In genomic region chr21:46325073-46325912, GRCh38 we compare ENCODE assay signal across 8 cellular contexts. TPM values are rescaled to one million over a fixed set of nuclear protein-coding genes. Genes with fewer than 3 reads are reported as not detected.
DNase-seq lines count a peak whose midpoint lies in the region; ATAC-seq and TF ChIP-seq lines count a peak whose summit lies in the region.

No MANE protein-coding gene starts in this region.

- peak overlapping the region; percentile 63 for H3K27ac ChIP-seq in muscle layer of duodenum (ENCODE audit: low read length)
- peak overlapping the region; percentile 97 for H3K27ac ChIP-seq in suprapubic skin

- TF ChIP-seq CTCF in BE2C (IDR thresholded peaks at IDR 0.05; ENCODE audit: low read depth, low read length): peak; percentile 40
- peak in 1 of 2 donors; percentile 5 for TF ChIP-seq CTCF in suprapubic skin (IDR thresholded peaks at IDR 0.05)

- peaks cover 42% of the 10 kb centered on the region for H3K36me3 Mint-ChIP-seq in activated CD8-positive, alpha-beta memory T cell treated with anti-CD3 and anti-CD28 coated beads, Interleukin-2, amount 10 ng/mL, durations not matched to agents 7 days and 5 days

- no peaks in the 10 kb centered on the region for H3K27me3 Mint-ChIP-seq in activated CD8-positive, alpha-beta memory T cell treated with anti-CD3 and anti-CD28 coated beads, Interleukin-2, amount 10 ng/mL, durations not matched to agents 7 days and 5 days

- peak overlapping the region; percentile 82 for H3K27ac Mint-ChIP-seq in activated CD8-positive, alpha-beta memory T cell treated with anti-CD3 and anti-CD28 coated beads, Interleukin-2, amount 10 ng/mL, durations not matched to agents 7 days and 5 days

- no peaks in the 10 kb centered on the region for H3K9me3 Mint-ChIP-seq in activated CD8-positive, alpha-beta memory T cell treated with anti-CD3 and anti-CD28 coated beads, Interleukin-2, amount 10 ng/mL, durations not matched to agents 7 days and 5 days (ENCODE audit: low read depth)

- H3K4me1 ChIP-seq in BE2C: no peaks in the 10 kb centered on the region
- peaks cover 6 to 29% of the 10 kb centered on the region in 2 donors for H3K4me1 ChIP-seq in muscle layer of duodenum (ENCODE audit: control insufficient read depth in 1 of 2, insufficient read depth in 2 of 2, low read length in 2 of 2)
- H3K4me1 ChIP-seq in suprapubic skin: peaks cover 30% of the 10 kb centered on the region

- H3K4me3 Mint-ChIP-seq in activated CD8-positive, alpha-beta memory T cell treated with anti-CD3 and anti-CD28 coated beads, Interleukin-2, amount 10 ng/mL, durations not matched to agents 7 days and 5 days: peak overlapping the region; percentile 77

- H3K27me3 ChIP-seq in BE2C (no peaks in the 10 kb centered on the region), muscle layer of duodenum (ENCODE audit: low read depth, low read length) (no peaks in the 10 kb centered on the region), suprapubic skin (no peaks in the 10 kb centered on the region)

- H3K36me3 ChIP-seq in BE2C: peaks cover 18% of the 10 kb centered on the region
- H3K36me3 ChIP-seq in muscle layer of duodenum (ENCODE audit: control insufficient read depth in 1 of 2, insufficient read depth in 2 of 2, low read length in 2 of 2): peaks cover 10 to 13% of the 10 kb centered on the region in 2 donors
- peaks cover 24% of the 10 kb centered on the region for H3K36me3 ChIP-seq in suprapubic skin

- TF ChIP-seq EP300 in suprapubic skin (IDR thresholded peaks at IDR 0.05): no peak

- 8% methylated on average over 28 of the region's 43 CpGs for WGBS in suprapubic skin

- H3K4me3 ChIP-seq in BE2C (ENCODE audit: low read depth, low read length): peak overlapping the region; percentile 85
- peak overlapping the region; percentile 64 to 96 for H3K4me3 ChIP-seq in muscle layer of duodenum (ENCODE audit: low read depth in 1 of 2, low read length in 2 of 2)
- H3K4me3 ChIP-seq in suprapubic skin: peak overlapping the region; percentile 100

- TF ChIP-seq POLR2A in erythroblast (IDR thresholded peaks at IDR 0.05; ENCODE audit: low read length) (peak; percentile 19), suprapubic skin (IDR thresholded peaks at IDR 0.05) (no peak)

- DNase-seq in BE2C: peak; percentile 87
- peak; percentile 36 for DNase-seq in NCI-H345 treated with DMSO at 0.1 percent for 48 hours (lab: John Stamatoyannopoulos, UW; ENCODE audit: unreplicated experiment)
- DNase-seq in activated CD8-positive, alpha-beta memory T cell treated with anti-CD3 and anti-CD28 coated beads, Interleukin-2, amount 10 ng/mL, durations not matched to agents 7 days and 5 days: peak; percentile 61
- peak; percentile 73 to 77 for DNase-seq in erythroblast (lab: John Stamatoyannopoulos, UW)
- DNase-seq in suprapubic skin (ENCODE audit: low spot score in 2 of 2): no peak

- CTCF ChIA-PET in activated CD8-positive, alpha-beta memory T cell treated with anti-CD3 and anti-CD28 coated beads, Interleukin-2, amount 10 ng/mL, durations not matched to agents 7 days and 5 days (lab: Charles Lee): interaction anchor here (0.9 to 1.7 kb wide), 13 partner anchors 12 to 356 kb away, joined by 3 to 12 read pairs (median 3); partner anchors contain the start of genes PRMT2 and YBEY

- peaks cover 31% of the 10 kb centered on the region for H3K4me1 Mint-ChIP-seq in activated CD8-positive, alpha-beta memory T cell treated with anti-CD3 and anti-CD28 coated beads, Interleukin-2, amount 10 ng/mL, durations not matched to agents 7 days and 5 days

- H3K9me3 ChIP-seq in BE2C (no peaks in the 10 kb centered on the region), muscle layer of duodenum (ENCODE audit: control insufficient read depth in 1 of 2, low read length in 2 of 2) (no peaks in the 10 kb centered on the region), suprapubic skin (no peaks in the 10 kb centered on the region)

- ATAC-seq in GM21528 (IDR thresholded peaks at IDR 0.05; ENCODE audit: low FRiP score, unreplicated experiment) (peak; percentile 13), GM21619 (IDR thresholded peaks at IDR 0.05; ENCODE audit: unreplicated experiment) (no peak)
- ATAC-seq in activated CD8-positive, alpha-beta memory T cell treated with anti-CD3 and anti-CD28 coated beads, Interleukin-2, amount 10 ng/mL, durations not matched to agents 7 days and 5 days: peak; percentile 3

RNA-seq across cellular contexts. Expression of gene PCNT, which starts 1.3 kb away (rescaled TPM):
- polyA plus RNA-seq in BE2C (2012; ENCODE audit: insufficient read depth, insufficient read length, low read depth): 32.9 TPM
- 100 to 1,000 TPM in 1 of 2 experiments, 10 to 100 TPM in 1; 89.7 to 104 TPM for total RNA-seq in activated CD8-positive, alpha-beta memory T cell treated with anti-CD3 and anti-CD28 coated beads, Interleukin-2, amount 10 ng/mL, durations not matched to agents 7 days and 5 days
- 10 to 100 TPM; 27.4 to 65.2 (median 47.0) TPM for total RNA-seq in suprapubic skin

RNA-seq across cellular contexts. Expression of gene C21orf58, which starts 1.6 kb away (rescaled TPM):
- polyA plus RNA-seq in BE2C (2012; ENCODE audit: insufficient read depth, insufficient read length, low read depth): 3.7 TPM
- total RNA-seq in activated CD8-positive, alpha-beta memory T cell treated with anti-CD3 and anti-CD28 coated beads, Interleukin-2, amount 10 ng/mL, durations not matched to agents 7 days and 5 days: 10 to 100 TPM; 48.4 to 82.1 TPM
- total RNA-seq in suprapubic skin: 1 to 10 TPM in 3 of 4 donors, under 1 TPM in 1; 0.73 to 9.7 (median 3.5) TPM

RNA-seq across cellular contexts. Expression of gene YBEY, which starts 39.2 kb away (rescaled TPM):
- 8.3 TPM for polyA plus RNA-seq in BE2C (2012; ENCODE audit: insufficient read depth, insufficient read length, low read depth)
- total RNA-seq in activated CD8-positive, alpha-beta memory T cell treated with anti-CD3 and anti-CD28 coated beads, Interleukin-2, amount 10 ng/mL, durations not matched to agents 7 days and 5 days: 1 to 10 TPM; 6.9 to 9.1 TPM
- 10 to 100 TPM; 13.3 to 23.8 (median 18.8) TPM for total RNA-seq in suprapubic skin

RNA-seq across cellular contexts. Expression of gene MCM3AP, which starts 39.9 kb away (rescaled TPM):
- 79.8 TPM for polyA plus RNA-seq in BE2C (2012; ENCODE audit: insufficient read depth, insufficient read length, low read depth)
- total RNA-seq in activated CD8-positive, alpha-beta memory T cell treated with anti-CD3 and anti-CD28 coated beads, Interleukin-2, amount 10 ng/mL, durations not matched to agents 7 days and 5 days: 100 to 1,000 TPM; 134 to 139 TPM
- 100 to 1,000 TPM in 1 of 4 donors, 10 to 100 TPM in 3; 77.9 to 134 (median 79.8) TPM for total RNA-seq in suprapubic skin

Comparison
In these comparisons a context has a peak if more than half of its experiments do, and no peak if none do; other contexts are left out.
1. DNase-seq: peak in BE2C (single experiment), NCI-H345 treated with DMSO at 0.1 percent for 48 hours (single experiment), activated CD8-positive, alpha-beta memory T cell treated with anti-CD3 and anti-CD28 coated beads, Interleukin-2, amount 10 ng/mL, durations not matched to agents 7 days and 5 days (single experiment) and erythroblast (2 of 2); none in suprapubic skin (0 of 2).
2. RNA of gene C21orf58, which starts 1.6 kb away (total RNA-seq): 48.4 to 82.1 TPM in activated CD8-positive, alpha-beta memory T cell treated with anti-CD3 and anti-CD28 coated beads, Interleukin-2, amount 10 ng/mL, durations not matched to agents 7 days and 5 days; 0.73 to 9.7 TPM in suprapubic skin; every median in the first group is over 4 times any median in the second.
3. Peak in every context shown above with its lines, with median percentiles within 50 percentile points of each other: H3K4me3 ChIP-seq.